3 cellular contexts compared by ENCODE assay signal in the genomic region with DNA sequence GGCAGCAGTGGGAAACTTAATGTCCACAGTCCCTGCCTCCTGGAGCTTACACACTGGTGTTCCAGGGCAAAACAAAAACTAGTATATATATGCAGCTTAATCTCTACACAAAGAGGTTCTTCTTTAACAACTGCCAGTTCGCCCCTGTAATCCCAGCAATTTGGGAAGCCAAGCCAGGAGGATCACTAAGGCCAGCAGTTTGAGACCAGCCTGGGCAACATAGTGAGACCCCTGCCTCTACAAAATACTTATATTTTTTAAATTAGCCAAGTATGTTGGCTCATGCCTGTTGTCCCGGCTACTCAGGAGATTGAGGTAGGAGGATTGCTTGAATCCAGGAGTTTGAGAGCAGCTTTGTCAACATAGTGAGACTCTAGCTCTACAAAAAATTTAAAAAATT.
TF ChIP-seq lines count a peak whose summit lies in the region.

No MANE protein-coding gene starts in this region.

TF ChIP-seq in HepG2, 621 proteins besides CTCF, POLR2A, EP300 and RAD21:
- TF ChIP-seq, protein P1, sequence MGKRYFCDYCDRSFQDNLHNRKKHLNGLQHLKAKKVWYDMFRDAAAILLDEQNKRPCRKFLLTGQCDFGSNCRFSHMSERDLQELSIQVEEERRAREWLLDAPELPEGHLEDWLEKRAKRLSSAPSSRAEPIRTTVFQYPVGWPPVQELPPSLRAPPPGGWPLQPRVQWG (CRISPR knock-in tag; IDR thresholded peaks at IDR 0.05; ENCODE audit: borderline replicate concordance, low read depth) = no peak
- no peak for TF ChIP-seq EZH2 (conservative IDR thresholded peaks at IDR 0.05; ENCODE audit: low read depth, low read length)
- peak; percentile 90 for TF ChIP-seq ZNF121 (CRISPR knock-in tag; IDR thresholded peaks at IDR 0.05)
- TF ChIP-seq ERF (CRISPR knock-in tag; IDR thresholded peaks at IDR 0.05) = no peak
- TF ChIP-seq GABPB1 (CRISPR knock-in tag; IDR thresholded peaks at IDR 0.05) = no peak
- TF ChIP-seq, protein P2, sequence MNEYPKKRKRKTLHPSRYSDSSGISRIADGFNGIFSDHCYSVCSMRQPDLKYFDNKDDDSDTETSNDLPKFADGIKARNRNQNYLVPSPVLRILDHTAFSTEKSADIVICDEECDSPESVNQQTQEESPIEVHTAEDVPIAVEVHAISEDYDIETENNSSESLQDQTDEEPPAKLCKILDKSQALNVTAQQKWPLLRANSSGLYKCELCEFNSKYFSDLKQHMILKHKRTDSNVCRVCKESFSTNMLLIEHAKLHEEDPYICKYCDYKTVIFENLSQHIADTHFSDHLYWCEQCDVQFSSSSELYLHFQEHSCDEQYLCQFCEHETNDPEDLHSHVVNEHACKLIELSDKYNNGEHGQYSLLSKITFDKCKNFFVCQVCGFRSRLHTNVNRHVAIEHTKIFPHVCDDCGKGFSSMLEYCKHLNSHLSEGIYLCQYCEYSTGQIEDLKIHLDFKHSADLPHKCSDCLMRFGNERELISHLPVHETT (CRISPR knock-in tag; conservative IDR thresholded peaks at IDR 0.05) = no peak
- TF ChIP-seq IKZF4 (CRISPR knock-in tag; IDR thresholded peaks at IDR 0.05; ENCODE audit: borderline replicate concordance, low read depth, not compliant biosample characterization) = no peak
- no peak for TF ChIP-seq ZNF33B (CRISPR knock-in tag; IDR thresholded peaks at IDR 0.05)

TF ChIP-seq in K562, 482 proteins besides CTCF, POLR2A, EP300 and RAD21 (continues in another document):
- TF ChIP-seq, protein P3, sequence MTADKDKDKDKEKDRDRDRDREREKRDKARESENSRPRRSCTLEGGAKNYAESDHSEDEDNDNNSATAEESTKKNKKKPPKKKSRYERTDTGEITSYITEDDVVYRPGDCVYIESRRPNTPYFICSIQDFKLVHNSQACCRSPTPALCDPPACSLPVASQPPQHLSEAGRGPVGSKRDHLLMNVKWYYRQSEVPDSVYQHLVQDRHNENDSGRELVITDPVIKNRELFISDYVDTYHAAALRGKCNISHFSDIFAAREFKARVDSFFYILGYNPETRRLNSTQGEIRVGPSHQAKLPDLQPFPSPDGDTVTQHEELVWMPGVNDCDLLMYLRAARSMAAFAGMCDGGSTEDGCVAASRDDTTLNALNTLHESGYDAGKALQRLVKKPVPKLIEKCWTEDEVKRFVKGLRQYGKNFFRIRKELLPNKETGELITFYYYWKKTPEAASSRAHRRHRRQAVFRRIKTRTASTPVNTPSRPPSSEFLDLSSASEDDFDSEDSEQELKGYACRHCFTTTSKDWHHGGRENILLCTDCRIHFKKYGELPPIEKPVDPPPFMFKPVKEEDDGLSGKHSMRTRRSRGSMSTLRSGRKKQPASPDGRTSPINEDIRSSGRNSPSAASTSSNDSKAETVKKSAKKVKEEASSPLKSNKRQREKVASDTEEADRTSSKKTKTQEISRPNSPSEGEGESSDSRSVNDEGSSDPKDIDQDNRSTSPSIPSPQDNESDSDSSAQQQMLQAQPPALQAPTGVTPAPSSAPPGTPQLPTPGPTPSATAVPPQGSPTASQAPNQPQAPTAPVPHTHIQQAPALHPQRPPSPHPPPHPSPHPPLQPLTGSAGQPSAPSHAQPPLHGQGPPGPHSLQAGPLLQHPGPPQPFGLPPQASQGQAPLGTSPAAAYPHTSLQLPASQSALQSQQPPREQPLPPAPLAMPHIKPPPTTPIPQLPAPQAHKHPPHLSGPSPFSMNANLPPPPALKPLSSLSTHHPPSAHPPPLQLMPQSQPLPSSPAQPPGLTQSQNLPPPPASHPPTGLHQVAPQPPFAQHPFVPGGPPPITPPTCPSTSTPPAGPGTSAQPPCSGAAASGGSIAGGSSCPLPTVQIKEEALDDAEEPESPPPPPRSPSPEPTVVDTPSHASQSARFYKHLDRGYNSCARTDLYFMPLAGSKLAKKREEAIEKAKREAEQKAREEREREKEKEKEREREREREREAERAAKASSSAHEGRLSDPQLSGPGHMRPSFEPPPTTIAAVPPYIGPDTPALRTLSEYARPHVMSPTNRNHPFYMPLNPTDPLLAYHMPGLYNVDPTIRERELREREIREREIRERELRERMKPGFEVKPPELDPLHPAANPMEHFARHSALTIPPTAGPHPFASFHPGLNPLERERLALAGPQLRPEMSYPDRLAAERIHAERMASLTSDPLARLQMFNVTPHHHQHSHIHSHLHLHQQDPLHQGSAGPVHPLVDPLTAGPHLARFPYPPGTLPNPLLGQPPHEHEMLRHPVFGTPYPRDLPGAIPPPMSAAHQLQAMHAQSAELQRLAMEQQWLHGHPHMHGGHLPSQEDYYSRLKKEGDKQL (CRISPR knock-in tag; IDR thresholded peaks at IDR 0.05; ENCODE audit: borderline replicate concordance) = no peak
- TF ChIP-seq U2AF1 (optimal IDR thresholded peaks at IDR 0.05; ENCODE audit: low read depth, low read length) (no peak), ZNF780A (CRISPR knock-in tag; IDR thresholded peaks at IDR 0.05) (no peak), BDP1 (IDR thresholded peaks at IDR 0.05; ENCODE audit: insufficient read depth, insufficient read length) (no peak), SRSF7 (optimal IDR thresholded peaks at IDR 0.05; ENCODE audit: low read depth, low read length) (no peak), CCAR2 (IDR thresholded peaks at IDR 0.05; ENCODE audit: low read depth, low read length) (no peak)
- TF ChIP-seq, protein P4, sequence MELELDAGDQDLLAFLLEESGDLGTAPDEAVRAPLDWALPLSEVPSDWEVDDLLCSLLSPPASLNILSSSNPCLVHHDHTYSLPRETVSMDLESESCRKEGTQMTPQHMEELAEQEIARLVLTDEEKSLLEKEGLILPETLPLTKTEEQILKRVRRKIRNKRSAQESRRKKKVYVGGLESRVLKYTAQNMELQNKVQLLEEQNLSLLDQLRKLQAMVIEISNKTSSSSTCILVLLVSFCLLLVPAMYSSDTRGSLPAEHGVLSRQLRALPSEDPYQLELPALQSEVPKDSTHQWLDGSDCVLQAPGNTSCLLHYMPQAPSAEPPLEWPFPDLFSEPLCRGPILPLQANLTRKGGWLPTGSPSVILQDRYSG (tag; conservative IDR thresholded peaks at IDR 0.05; ENCODE audit: low read depth) = no peak

TF ChIP-seq in SK-N-SH, 30 proteins besides CTCF, POLR2A, EP300 and RAD21:
- TF ChIP-seq SMC3 (IDR thresholded peaks at IDR 0.05; ENCODE audit: low read depth, low read length) = no peak
- TF ChIP-seq, protein P5, sequence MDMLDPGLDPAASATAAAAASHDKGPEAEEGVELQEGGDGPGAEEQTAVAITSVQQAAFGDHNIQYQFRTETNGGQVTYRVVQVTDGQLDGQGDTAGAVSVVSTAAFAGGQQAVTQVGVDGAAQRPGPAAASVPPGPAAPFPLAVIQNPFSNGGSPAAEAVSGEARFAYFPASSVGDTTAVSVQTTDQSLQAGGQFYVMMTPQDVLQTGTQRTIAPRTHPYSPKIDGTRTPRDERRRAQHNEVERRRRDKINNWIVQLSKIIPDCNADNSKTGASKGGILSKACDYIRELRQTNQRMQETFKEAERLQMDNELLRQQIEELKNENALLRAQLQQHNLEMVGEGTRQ (IDR thresholded peaks at IDR 0.05; ENCODE audit: borderline replicate concordance, low read depth, low read length) = no peak
- TF ChIP-seq FOXM1 (IDR thresholded peaks at IDR 0.05; ENCODE audit: low read depth) = no peak
- TF ChIP-seq CHD2 (IDR thresholded peaks at IDR 0.05; ENCODE audit: low read length, partially characterized antibody) = no peak
- no peak for TF ChIP-seq TAF1 (IDR thresholded peaks at IDR 0.05; ENCODE audit: borderline replicate concordance, low read depth, low read length)
